ENCODE assay signal across 8 cellular contexts in the genomic region with DNA sequence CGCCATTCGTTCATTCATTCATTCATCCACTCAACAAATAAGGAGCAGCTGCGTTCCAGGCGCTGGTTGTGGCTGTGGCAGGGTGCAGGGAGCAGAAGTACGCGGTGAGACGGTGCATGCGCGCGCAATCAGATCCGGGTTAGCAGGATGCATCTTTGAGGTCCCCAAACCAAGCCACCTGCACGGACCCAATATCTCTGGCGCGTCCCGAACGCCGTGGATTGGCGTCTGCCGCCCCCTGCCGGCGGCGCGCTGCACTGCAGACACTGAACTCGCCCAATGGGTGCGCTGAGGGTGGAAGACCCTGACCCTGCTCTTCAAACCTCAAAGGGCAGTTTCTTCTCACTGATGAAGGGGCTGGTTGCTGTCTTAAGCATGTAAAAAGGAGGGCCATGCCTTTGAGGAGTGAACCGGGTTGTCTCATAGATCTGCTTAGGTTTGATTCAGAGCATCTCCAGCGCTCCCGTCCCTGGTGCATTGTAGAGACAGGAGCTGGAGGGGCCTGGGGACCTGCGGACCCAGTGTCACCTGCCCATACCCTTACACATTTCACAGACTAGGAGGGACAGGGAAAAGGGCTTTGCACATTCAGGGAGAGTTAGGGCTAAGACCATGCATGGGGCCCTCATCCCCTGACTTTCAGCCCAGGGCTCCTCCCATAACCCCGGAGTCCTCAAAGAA.
DNase-seq lines count a peak whose midpoint lies in the region; ATAC-seq and TF ChIP-seq lines count a peak whose summit lies in the region.

No MANE protein-coding gene starts in this region.

- H3K4me1 ChIP-seq in NT2/D1 (ENCODE audit: insufficient read depth, insufficient read length), result peaks cover 15% of the 10 kb centered on the region
- no peaks in the 10 kb centered on the region for H3K4me1 ChIP-seq in neural progenitor cell

- peaks cover 10% of the 10 kb centered on the region for H3K27me3 Mint-ChIP-seq in activated T-cell treated with anti-CD3 and anti-CD28 coated beads, Interleukin-2, amount 50 U/mL, for 4 hours (ENCODE audit: low read depth)
- H3K27me3 Mint-ChIP-seq in neural progenitor cell (ENCODE audit: insufficient read depth, low read depth), result peaks cover 8% of the 10 kb centered on the region

- DNase-seq in GM03348 (ENCODE audit: low spot score), result peak; percentile 85
- peak; percentile 46 for DNase-seq in NT2/D1 (ENCODE audit: low read depth, low spot score)
- peak; percentile 66 for DNase-seq in activated T-cell treated with anti-CD3 and anti-CD28 coated beads, Interleukin-2, amount 50 U/mL, for 4 hours
- peak; percentile 30 for DNase-seq in fibroblast of the aortic adventitia (ENCODE audit: low read depth)
- DNase-seq in neural progenitor cell (ENCODE audit: low spot score), result peak; percentile 81
- peak in 37 of 49 donors; percentile 4 to 80 (median 39) for DNase-seq in substantia nigra (lab: John Stamatoyannopoulos, UW)
- DNase-seq in OCI-M2 (lab: John Stamatoyannopoulos, UW; ENCODE audit: unreplicated experiment), result no peak

- H3K4me3 ChIP-seq in NT2/D1 (ENCODE audit: insufficient read length, low read depth) (no peak overlapping the region), fibroblast of the aortic adventitia (ENCODE audit: low read depth, low read length) (no peak overlapping the region), neural progenitor cell (no peak overlapping the region)

- no peaks in the 10 kb centered on the region for H4K20me1 ChIP-seq in neural progenitor cell (ENCODE audit: low read depth)

- H3K36me3 Mint-ChIP-seq in activated T-cell treated with anti-CD3 and anti-CD28 coated beads, Interleukin-2, amount 50 U/mL, for 4 hours (ENCODE audit: insufficient read depth), result no peaks in the 10 kb centered on the region
- no peaks in the 10 kb centered on the region for H3K36me3 Mint-ChIP-seq in neural progenitor cell

- peak; percentile 68 for ATAC-seq in HG02852 (IDR thresholded peaks at IDR 0.05; ENCODE audit: unreplicated experiment)
- ATAC-seq in activated T-cell treated with anti-CD3 and anti-CD28 coated beads, Interleukin-2, amount 50 U/mL, for 4 hours, result peak; percentile 85 to 88

- peaks cover 12% of the 10 kb centered on the region; the same call in 1 of the 2 replicates for H3K9me3 ChIP-seq in NT2/D1 (ENCODE audit: insufficient read depth, low read length)
- H3K9me3 ChIP-seq in neural progenitor cell (ENCODE audit: low read depth), result no peaks in the 10 kb centered on the region

- peak; percentile 99 for TF ChIP-seq CTCF in fibroblast of the aortic adventitia (IDR thresholded peaks at IDR 0.05; ENCODE audit: insufficient read depth, low read length)
- peak; percentile 99 for TF ChIP-seq CTCF in neural progenitor cell (IDR thresholded peaks at IDR 0.05)

- H3K4me2 ChIP-seq in neural progenitor cell, result peak overlapping the region; percentile 53

- no peaks in the 10 kb centered on the region for H3K79me2 ChIP-seq in neural progenitor cell (ENCODE audit: low read depth)

- no peak overlapping the region for H3K27ac Mint-ChIP-seq in neural progenitor cell

- no peaks in the 10 kb centered on the region for H3K4me1 Mint-ChIP-seq in activated T-cell treated with anti-CD3 and anti-CD28 coated beads, Interleukin-2, amount 50 U/mL, for 4 hours (ENCODE audit: low read depth)
- H3K4me1 Mint-ChIP-seq in neural progenitor cell, result peaks cover 3% of the 10 kb centered on the region

- no peaks in the 10 kb centered on the region for H3F3A ChIP-seq in neural progenitor cell (ENCODE audit: low read depth)

- H2AFZ ChIP-seq in neural progenitor cell (replicated peaks), result peak overlapping the region; percentile 76

- H3K9me3 Mint-ChIP-seq in activated T-cell treated with anti-CD3 and anti-CD28 coated beads, Interleukin-2, amount 50 U/mL, for 4 hours, result peaks cover 5% of the 10 kb centered on the region
- H3K9me3 Mint-ChIP-seq in neural progenitor cell, result no peaks in the 10 kb centered on the region

- no peaks in the 10 kb centered on the region for H3K36me3 ChIP-seq in NT2/D1 (ENCODE audit: insufficient read depth, insufficient read length, low read length)
- no peaks in the 10 kb centered on the region for H3K36me3 ChIP-seq in neural progenitor cell

- H3K9ac ChIP-seq in NT2/D1 (ENCODE audit: insufficient read length, low read depth) (no peak overlapping the region), neural progenitor cell (no peak overlapping the region)

- H3K27ac ChIP-seq in neural progenitor cell, result no peak overlapping the region
- no peak overlapping the region for H3K27ac ChIP-seq in substantia nigra (ENCODE audit: low read depth, low read length, poor library complexity, severe bottlenecking)

- no peak overlapping the region for H3K4me3 Mint-ChIP-seq in activated T-cell treated with anti-CD3 and anti-CD28 coated beads, Interleukin-2, amount 50 U/mL, for 4 hours
- no peak overlapping the region for H3K4me3 Mint-ChIP-seq in neural progenitor cell

- H3K27me3 ChIP-seq in NT2/D1 (ENCODE audit: insufficient read depth, insufficient read length) (peaks cover 3% of the 10 kb centered on the region), neural progenitor cell (peaks cover 9% of the 10 kb centered on the region)
